Comparison of ENCODE assay signal across 1 cellular context in genomic region chr13:113017506-113018215, GRCh38.
TF ChIP-seq lines count a peak whose summit lies in the region.

No MANE protein-coding gene starts in this region.

TF ChIP-seq in HepG2, 621 proteins besides CTCF, POLR2A, EP300 and RAD21:
- TF ChIP-seq ATF7-NPFF (CRISPR knock-in tag; IDR thresholded peaks at IDR 0.05; ENCODE audit: low read depth), result no peak
- TF ChIP-seq PHF8 (CRISPR knock-in tag; IDR thresholded peaks at IDR 0.05), result no peak
- no peak for TF ChIP-seq TIGD3 (CRISPR knock-in tag; IDR thresholded peaks at IDR 0.05; ENCODE audit: borderline replicate concordance)
- peak; percentile 6; the same call in 1 of the 2 replicates for TF ChIP-seq ZNF687 (CRISPR knock-in tag; IDR thresholded peaks at IDR 0.05)
